Comparison of ENCODE assay signal across 1 cellular context in genomic region chr16:3434373-3434772, GRCh38.
TF ChIP-seq lines count a peak whose summit lies in the region.

No MANE protein-coding gene starts in this region.

TF ChIP-seq in GM12878, 131 proteins besides CTCF, POLR2A, EP300 and RAD21:
- TF ChIP-seq E2F8 (IDR thresholded peaks at IDR 0.05; ENCODE audit: low read depth, partially characterized antibody) (no peak), POLR2AphosphoS5 (IDR thresholded peaks at IDR 0.05; ENCODE audit: low read length) (no peak), HDAC2 (IDR thresholded peaks at IDR 0.05) (no peak), TAF1 (IDR thresholded peaks at IDR 0.05; ENCODE audit: borderline replicate concordance, low read depth, low read length) (no peak), NRF1 (conservative IDR thresholded peaks at IDR 0.05; ENCODE audit: low read depth, low read length) (no peak), NR2C2 (IDR thresholded peaks at IDR 0.05; ENCODE audit: borderline replicate concordance, control insufficient read depth, insufficient read length, low read depth) (no peak), SUZ12 (IDR thresholded peaks at IDR 0.05; ENCODE audit: unreplicated experiment) (no peak), MTA3 (IDR thresholded peaks at IDR 0.05; ENCODE audit: borderline replicate concordance, low read length) (no peak), ZNF24 (IDR thresholded peaks at IDR 0.05) (no peak), SMARCA5 (IDR thresholded peaks at IDR 0.05) (no peak), KAT2A (conservative IDR thresholded peaks at IDR 0.05; ENCODE audit: control insufficient read depth, low read depth, low read length) (no peak), NBN (IDR thresholded peaks at IDR 0.05) (no peak), E4F1 (IDR thresholded peaks at IDR 0.05; ENCODE audit: borderline replicate concordance, partially characterized antibody) (no peak), SP1 (IDR thresholded peaks at IDR 0.05; ENCODE audit: low read depth, low read length) (no peak), PML (IDR thresholded peaks at IDR 0.05; ENCODE audit: low read length) (no peak)
